8 cellular contexts compared by ENCODE assay signal in the genomic region with DNA sequence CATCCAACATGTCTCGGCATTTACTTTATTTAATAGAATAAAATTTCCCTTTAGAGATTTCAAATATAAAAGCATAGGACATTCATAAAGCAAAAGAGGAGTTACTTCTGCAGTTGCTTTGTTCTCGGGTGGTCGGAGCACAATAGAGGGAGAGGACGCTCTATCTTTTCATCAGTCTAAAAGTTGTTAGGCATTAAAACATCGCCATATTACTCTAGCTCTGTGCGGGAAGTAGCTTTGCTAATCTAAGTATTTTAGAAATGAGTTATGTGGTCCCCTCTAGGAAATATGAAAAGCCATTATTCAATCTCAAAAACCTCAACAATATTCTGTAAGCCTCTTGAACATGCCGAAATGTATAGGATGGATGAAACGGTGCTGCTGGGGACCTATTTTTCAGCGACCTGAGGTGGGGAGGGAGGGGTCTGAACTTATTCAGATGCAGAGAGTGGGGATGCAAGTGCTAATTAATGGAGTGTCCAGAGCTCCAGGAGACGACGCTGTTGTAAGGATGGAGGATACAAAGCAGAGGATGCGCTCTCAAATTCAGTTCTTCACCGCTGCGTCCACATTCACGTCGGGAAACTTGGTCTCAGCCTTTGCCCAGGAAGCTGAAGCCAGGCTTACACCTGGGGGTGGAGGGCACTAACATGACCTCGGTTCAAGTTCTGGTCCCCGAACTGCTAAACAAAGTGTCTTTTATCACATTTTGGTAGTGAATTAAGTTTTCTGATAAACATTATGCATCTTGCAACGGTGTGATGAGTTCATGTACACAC.
DNase-seq lines count a peak whose midpoint lies in the region; ATAC-seq and FAIRE-seq lines count a peak whose summit lies in the region.

No MANE protein-coding gene starts in this region.

- peak; percentile 9 for ATAC-seq in GM18498 (IDR thresholded peaks at IDR 0.05; ENCODE audit: unreplicated experiment)
- ATAC-seq in HG03139 (IDR thresholded peaks at IDR 0.05; ENCODE audit: unreplicated experiment): peak; percentile 5
- ATAC-seq in HG03175 (IDR thresholded peaks at IDR 0.05; ENCODE audit: unreplicated experiment): no peak
- no peak for ATAC-seq in HG02973 (IDR thresholded peaks at IDR 0.05; ENCODE audit: unreplicated experiment)
- no peak for ATAC-seq in GM21576 (IDR thresholded peaks at IDR 0.05; ENCODE audit: unreplicated experiment)

- no peak for FAIRE-seq in RCC 7860 (lab: Jason Lieb, UNC)

- DNase-seq in RCC 7860 (ENCODE audit: low spot score) (peak; percentile 33), ecto neural progenitor cell (ENCODE audit: low spot score) (peak; percentile 49), pons (ENCODE audit: low spot score) (peak; percentile 64)

Comparison
In these comparisons a context has a peak if more than half of its experiments do, and no peak if none do; other contexts are left out.
1. ATAC-seq: peak in GM18498 (single experiment) and HG03139 (single experiment); none in HG03175 (single experiment), HG02973 (single experiment) and GM21576 (single experiment).
2. Peak in every context shown above with its lines, with median percentiles within 50 percentile points of each other: DNase-seq.